ENCODE assay signal across 11 cellular contexts in the genomic region with DNA sequence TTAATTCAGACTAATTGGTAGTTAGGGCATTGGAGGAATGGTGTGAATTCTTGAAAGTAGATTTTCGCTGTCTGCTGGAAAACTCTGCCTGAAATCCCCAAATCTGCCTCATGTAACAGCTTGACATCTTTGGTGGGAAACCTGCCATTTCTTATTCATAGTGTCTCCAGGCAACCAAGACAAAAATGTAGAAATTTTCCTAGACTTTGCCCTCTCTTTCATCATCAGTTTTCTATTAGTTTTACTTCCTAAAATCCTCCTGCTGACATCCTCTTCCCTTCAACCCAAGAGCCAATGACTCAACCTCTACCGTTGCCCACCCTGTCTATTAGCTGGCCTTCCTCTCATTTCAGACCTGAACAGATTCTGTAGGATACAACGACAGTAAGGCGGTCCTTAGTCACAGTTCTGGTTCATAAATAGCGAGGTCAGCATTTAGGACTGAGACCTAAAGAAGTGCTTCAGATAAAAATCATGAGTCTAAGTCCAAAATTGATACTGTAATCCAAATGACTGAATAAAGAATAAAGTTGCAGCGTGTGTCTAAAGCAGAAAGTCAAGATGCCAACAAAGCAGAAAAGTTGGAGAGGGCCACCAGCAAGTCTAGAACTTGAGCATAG.
A peak's percentile ranks its signal among the peaks of the same experiment; 100 is the strongest.
DNase-seq lines count a peak whose midpoint lies in the region; ATAC-seq and TF ChIP-seq lines count a peak whose summit lies in the region.
"Had no signal": no experiment of that assay in that cellular context is flagged by ENCODE, and none has a peak within 500 bp of the region (broad histone marks: within the 10 kb centered on the region; RNA-seq: fewer than 3 reads in every experiment).

No MANE protein-coding gene starts in this region.

- H3K4me3 ChIP-seq in neural progenitor cell, result no peak overlapping the region
- H3K4me3 ChIP-seq: PC-9, thoracic aorta had no signal

- intact Hi-C loops in Calu3 (cut with micrococcal nuclease; ENCODE audit: unreplicated experiment), result no loop called here

- H3K27ac ChIP-seq in neural progenitor cell, result no peak overlapping the region
- H3K27ac ChIP-seq: PC-9 had no signal

- ATAC-seq in HG03521 (IDR thresholded peaks at IDR 0.05; ENCODE audit: unreplicated experiment), result no peak

- H3K9me3 ChIP-seq in neural progenitor cell (ENCODE audit: low read depth), result no peaks in the 10 kb centered on the region
- H3K9me3 ChIP-seq: thoracic aorta had no signal

- no TSS peak for BruUV-seq in Calu3 (replicated peaks; lab: Mats Ljungman, UMichigan)

- no peaks in the 10 kb centered on the region for H3K27me3 ChIP-seq in neural progenitor cell

- no peaks in the 10 kb centered on the region for H4K20me1 ChIP-seq in neural progenitor cell (ENCODE audit: low read depth)

- H3K36me3 Mint-ChIP-seq in Calu3 (ENCODE audit: insufficient read depth, unreplicated experiment) (no peaks in the 10 kb centered on the region), neural progenitor cell (no peaks in the 10 kb centered on the region)

- CTCF ChIA-PET in Calu3 (lab: Charles Lee), result no interaction called here

- no peak overlapping the region for H3K4me2 ChIP-seq in neural progenitor cell
- H3K4me2 ChIP-seq: PC-9 had no signal

- no peaks in the 10 kb centered on the region for H3K79me2 ChIP-seq in neural progenitor cell (ENCODE audit: low read depth)

- TF ChIP-seq CTCF in Calu3 (IDR thresholded peaks at IDR 0.05; ENCODE audit: unreplicated experiment), result no peak
- no peak for TF ChIP-seq CTCF in neural progenitor cell (IDR thresholded peaks at IDR 0.05)

- H3K9me3 Mint-ChIP-seq in Calu3 (ENCODE audit: low read depth, unreplicated experiment) (peaks cover 2% of the 10 kb centered on the region), neural progenitor cell (peaks cover 1% of the 10 kb centered on the region)

- H3K4me1 Mint-ChIP-seq in Calu3 (ENCODE audit: low read depth, unreplicated experiment), result peaks cover 16% of the 10 kb centered on the region
- peaks cover 20% of the 10 kb centered on the region for H3K4me1 Mint-ChIP-seq in neural progenitor cell

- no peaks in the 10 kb centered on the region for H3K4me1 ChIP-seq in neural progenitor cell

- DNase-seq in Calu3 (no peak), NOMO-1 (lab: John Stamatoyannopoulos, UW; ENCODE audit: unreplicated experiment in 2 of 2) (peak; percentile 92 to 98), fibroblast of gingiva (ENCODE audit: low read depth) (peak; percentile 87), neural progenitor cell (ENCODE audit: low spot score) (no peak), C1 segment of cervical spinal cord (lab: John Stamatoyannopoulos, UW) (no peak), amygdala (lab: John Stamatoyannopoulos, UW) (no peak), HK-2 (ENCODE audit: unreplicated experiment) (no peak)
- DNase-seq: NCI-H2029 treated with DMSO at 0.1 percent for 48 hours, PC-9 had no signal

- H2AFZ ChIP-seq in neural progenitor cell (replicated peaks), result no peak overlapping the region
- H2AFZ ChIP-seq: PC-9 had no signal

- H3K9ac ChIP-seq in neural progenitor cell, result no peak overlapping the region

- H3K4me3 Mint-ChIP-seq in Calu3 (ENCODE audit: low read depth, unreplicated experiment) (no peak overlapping the region), neural progenitor cell (no peak overlapping the region)

- no peaks in the 10 kb centered on the region for H3K36me3 ChIP-seq in neural progenitor cell
- H3K36me3 ChIP-seq: thoracic aorta had no signal

- no peaks in the 10 kb centered on the region for H3F3A ChIP-seq in neural progenitor cell (ENCODE audit: low read depth)

- H3K27ac Mint-ChIP-seq in Calu3 (ENCODE audit: unreplicated experiment) (peak overlapping the region; percentile 79), neural progenitor cell (peak overlapping the region; percentile 92)

- H3K27me3 Mint-ChIP-seq in Calu3 (ENCODE audit: unreplicated experiment) (no peaks in the 10 kb centered on the region), neural progenitor cell (ENCODE audit: insufficient read depth, low read depth) (peaks cover 2% of the 10 kb centered on the region)

Comparison
In these comparisons a context has a peak if more than half of its experiments do, and no peak if none do; other contexts are left out.
1. DNase-seq: peak in NOMO-1 (2 of 2) and fibroblast of gingiva (single experiment); none in Calu3 (single experiment), neural progenitor cell (single experiment), C1 segment of cervical spinal cord (0 of 14), amygdala (0 of 56) and HK-2 (single experiment).